In genomic region chr10:86361134-86362128, GRCh38 we compare ENCODE assay signal across 15 cellular contexts. TPM values are rescaled to one million over a fixed set of nuclear protein-coding genes. Genes with fewer than 3 reads are reported as not detected.
DNase-seq lines count a peak whose midpoint lies in the region; ATAC-seq, FAIRE-seq and TF ChIP-seq lines count a peak whose summit lies in the region.
"Had no signal": no experiment of that assay in that cellular context is flagged by ENCODE, and none has a peak within 500 bp of the region (broad histone marks: within the 10 kb centered on the region; RNA-seq: fewer than 3 reads in every experiment).

No MANE protein-coding gene starts in this region.

- no peak overlapping the region for H2AFZ ChIP-seq in HepG2 (ENCODE audit: low read length)

- no peaks in the 10 kb centered on the region for H3K79me2 ChIP-seq in HepG2 (ENCODE audit: insufficient read depth, low read length)

- 30% methylated on average over 5 of the region's 5 CpGs for WGBS in HepG2 (ENCODE audit: low lambda C conversion rate)

- FAIRE-seq in HepG2 (lab: Jason Lieb, UNC): no peak
- FAIRE-seq: H1 had no signal

- H4K20me1 ChIP-seq in HepG2 (ENCODE audit: insufficient read depth, low read length): no peaks in the 10 kb centered on the region

- H3K36me3 ChIP-seq in HepG2 (replicated peaks in 1 of 2; ENCODE audit: control insufficient read depth in 1 of 2, insufficient read depth in 2 of 2, low read length in 2 of 2): no peaks in the 10 kb centered on the region
- H3K36me3 ChIP-seq: lower lobe of right lung had no signal

- no peak overlapping the region for H3K27ac ChIP-seq in HepG2 (ENCODE audit: extremely low read length, insufficient read depth, low read length)
- peak overlapping the region; percentile 61 for H3K27ac ChIP-seq in temporal lobe (ENCODE audit: low read depth, low read length)
- H3K27ac ChIP-seq: lower lobe of right lung had no signal

- in situ Hi-C loops in HepG2 (cut with HindIII; ENCODE audit: extremely low pct_ligation_motif_present, low pct_unique_long_range_greater_than_20kb): no loop called here

- TF ChIP-seq EP300 in HepG2 (IDR thresholded peaks at IDR 0.05; ENCODE audit: low read depth in 2 of 2, low read length in 2 of 2) (no peak), HepG2 (CRISPR knock-in tag; IDR thresholded peaks at IDR 0.05; ENCODE audit: borderline replicate concordance) (no peak)

- peak; percentile 26; the same call in 2 of the 3 replicates for ATAC-seq in HepG2
- ATAC-seq in HG03108 (IDR thresholded peaks at IDR 0.05; ENCODE audit: unreplicated experiment): no peak
- ATAC-seq in GM18870 (IDR thresholded peaks at IDR 0.05; ENCODE audit: unreplicated experiment): no peak
- ATAC-seq: esophagus mucosa; lower lobe of right lung; stimulated activated naive CD8-positive, alpha-beta T cell treated with anti-CD3 and anti-CD28 coated beads, Interleukin-15, amount 100 ng/mL, for 72 hours had no signal

- H3K27me3 Mint-ChIP-seq in activated naive CD4-positive, alpha-beta T cell treated with anti-CD3 and anti-CD28 coated beads, Interleukin-2, amount 10 ng/mL, durations not matched to agents 7 days and 5 days: peaks cover 66% of the 10 kb centered on the region
- peaks cover 36% of the 10 kb centered on the region for H3K27me3 Mint-ChIP-seq in activated naive CD4-positive, alpha-beta T cell treated with anti-CD3 and anti-CD28 coated beads for 36 hours (ENCODE audit: low read depth)
- peaks cover 51% of the 10 kb centered on the region for H3K27me3 Mint-ChIP-seq in brain

- peak; percentile 19 for DNase-seq in activated naive CD4-positive, alpha-beta T cell treated with anti-CD3 and anti-CD28 coated beads, Interleukin-2, amount 10 ng/mL, durations not matched to agents 7 days and 5 days
- no peak for DNase-seq in activated naive CD4-positive, alpha-beta T cell treated with anti-CD3 and anti-CD28 coated beads for 36 hours
- DNase-seq in HepG2 (ENCODE audit: low spot score): no peak
- no peak for DNase-seq in NCI-H1048 (lab: John Stamatoyannopoulos, UW)
- DNase-seq: cortex of kidney; lower lobe of right lung; NCI-H510A treated with DMSO at 0.1 percent for 48 hours; stimulated activated naive CD8-positive, alpha-beta T cell treated with anti-CD3 and anti-CD28 coated beads, Interleukin-15, amount 100 ng/mL, for 72 hours had no signal

- no peak overlapping the region for H3K9ac ChIP-seq in HepG2 (ENCODE audit: insufficient read depth, low read depth, low read length)

- intact Hi-C loops in activated naive CD4-positive, alpha-beta T cell treated with anti-CD3 and anti-CD28 coated beads for 36 hours (cut with micrococcal nuclease): loop anchor here (5.0 kb wide), 1 partner anchor 259 kb away; no protein-coding TSS in a partner anchor
- intact Hi-C loops in HepG2 (cut with micrococcal nuclease; ENCODE audit: unreplicated experiment): no loop called here

- no peaks in the 10 kb centered on the region for H3K36me3 Mint-ChIP-seq in activated naive CD4-positive, alpha-beta T cell treated with anti-CD3 and anti-CD28 coated beads, Interleukin-2, amount 10 ng/mL, durations not matched to agents 7 days and 5 days
- H3K36me3 Mint-ChIP-seq in activated naive CD4-positive, alpha-beta T cell treated with anti-CD3 and anti-CD28 coated beads for 36 hours (ENCODE audit: low read depth): no peaks in the 10 kb centered on the region
- H3K36me3 Mint-ChIP-seq in brain: peaks cover 4% of the 10 kb centered on the region

- peaks cover 8 to 78% of the 10 kb centered on the region in 2 experiments for H3K27me3 ChIP-seq in HepG2 (ENCODE audit: control insufficient read depth in 1 of 2, insufficient read depth in 2 of 2, low read length in 2 of 2)

- H3K4me3 Mint-ChIP-seq in activated naive CD4-positive, alpha-beta T cell treated with anti-CD3 and anti-CD28 coated beads, Interleukin-2, amount 10 ng/mL, durations not matched to agents 7 days and 5 days: no peak overlapping the region
- no peak overlapping the region for H3K4me3 Mint-ChIP-seq in activated naive CD4-positive, alpha-beta T cell treated with anti-CD3 and anti-CD28 coated beads for 36 hours
- peak overlapping the region in 3 of 5 experiments; percentile 12 to 55 (median 20) for H3K4me3 Mint-ChIP-seq in brain
- H3K4me3 Mint-ChIP-seq: activated B cell treated with CpG ODN at 0.5 μM for 24 hours; stimulated activated naive CD8-positive, alpha-beta T cell treated with anti-CD3 and anti-CD28 coated beads, Interleukin-15, amount 100 ng/mL, for 72 hours had no signal

- TF ChIP-seq CTCF in brain (conservative IDR thresholded peaks at IDR 0.05) (no peak), HepG2 (CRISPR knock-in tag; IDR thresholded peaks at IDR 0.05) (no peak)

- BruUV-seq in HepG2 (replicated peaks; lab: Mats Ljungman, UMichigan): no TSS peak

- H3K4me1 ChIP-seq in HepG2 (ENCODE audit: insufficient read depth, low read length): peaks cover 18% of the 10 kb centered on the region

- POLR2A ChIA-PET in HepG2 (lab: Yijun Ruan, JAX): no interaction called here

- H3K27ac Mint-ChIP-seq in activated naive CD4-positive, alpha-beta T cell treated with anti-CD3 and anti-CD28 coated beads, Interleukin-2, amount 10 ng/mL, durations not matched to agents 7 days and 5 days: no peak overlapping the region
- no peak overlapping the region for H3K27ac Mint-ChIP-seq in activated naive CD4-positive, alpha-beta T cell treated with anti-CD3 and anti-CD28 coated beads for 36 hours
- H3K27ac Mint-ChIP-seq in brain: peak overlapping the region in 1 of 5 experiments; percentile 40
- H3K27ac Mint-ChIP-seq: stimulated activated naive CD8-positive, alpha-beta T cell treated with anti-CD3 and anti-CD28 coated beads, Interleukin-15, amount 100 ng/mL, for 72 hours had no signal

- no peak for TF ChIP-seq POLR2A in HepG2 (IDR thresholded peaks at IDR 0.05; ENCODE audit: insufficient read depth in 1 of 2, low read depth in 2 of 2, low read length in 2 of 2)

- no peak for TF ChIP-seq RAD21 in HepG2 (CRISPR knock-in tag; IDR thresholded peaks at IDR 0.05)

- H3K4me1 Mint-ChIP-seq in activated naive CD4-positive, alpha-beta T cell treated with anti-CD3 and anti-CD28 coated beads, Interleukin-2, amount 10 ng/mL, durations not matched to agents 7 days and 5 days: peaks cover 10% of the 10 kb centered on the region
- peaks cover 14% of the 10 kb centered on the region for H3K4me1 Mint-ChIP-seq in activated naive CD4-positive, alpha-beta T cell treated with anti-CD3 and anti-CD28 coated beads for 36 hours (ENCODE audit: low read depth)
- peaks cover 36% of the 10 kb centered on the region for H3K4me1 Mint-ChIP-seq in brain

- no peak overlapping the region for H3K4me3 ChIP-seq in HepG2 (replicated peaks in 1 of 3; ENCODE audit: insufficient read depth in 1 of 3, low read depth in 2 of 3, low read length in 3 of 3)
- H3K4me3 ChIP-seq: lower lobe of right lung had no signal

- H3K9me3 Mint-ChIP-seq in activated naive CD4-positive, alpha-beta T cell treated with anti-CD3 and anti-CD28 coated beads, Interleukin-2, amount 10 ng/mL, durations not matched to agents 7 days and 5 days: no peaks in the 10 kb centered on the region
- H3K9me3 Mint-ChIP-seq in activated naive CD4-positive, alpha-beta T cell treated with anti-CD3 and anti-CD28 coated beads for 36 hours: no peaks in the 10 kb centered on the region
- H3K9me3 Mint-ChIP-seq in brain: peaks cover 0 to 3% (median 0%) of the 10 kb centered on the region in 5 experiments
- H3K9me3 Mint-ChIP-seq: activated B cell treated with CpG ODN at 0.5 μM for 24 hours; stimulated activated naive CD8-positive, alpha-beta T cell treated with anti-CD3 and anti-CD28 coated beads, Interleukin-15, amount 100 ng/mL, for 72 hours had no signal

- CTCF ChIA-PET in activated naive CD4-positive, alpha-beta T cell treated with anti-CD3 and anti-CD28 coated beads, Interleukin-2, amount 10 ng/mL, durations not matched to agents 7 days and 5 days (lab: Charles Lee): no interaction called here
- CTCF ChIA-PET in activated naive CD4-positive, alpha-beta T cell treated with anti-CD3 and anti-CD28 coated beads for 36 hours (lab: Charles Lee): interaction anchor here (1.8 kb wide), 1 partner anchor 14 kb away, joined by 4 read pairs; no protein-coding TSS in a partner anchor
- CTCF ChIA-PET in HepG2 (lab: Yijun Ruan, JAX; ENCODE audit: low intra/inter-chr PET ratio, low total read pairs): interaction anchor here (0.6 kb wide), 1 partner anchor 13 kb away, joined by 3 read pairs; no protein-coding TSS in a partner anchor

- no peaks in the 10 kb centered on the region for H3K9me3 ChIP-seq in HepG2 (ENCODE audit: low read length)
- H3K9me3 ChIP-seq: lower lobe of right lung had no signal

- H3K4me2 ChIP-seq in HepG2 (ENCODE audit: low read depth, low read length): peak overlapping the region; percentile 25

TF ChIP-seq in HepG2, 621 proteins besides CTCF, POLR2A, EP300 and RAD21 (continues in another document):
- no peak for TF ChIP-seq FOSL1 (CRISPR knock-in tag; IDR thresholded peaks at IDR 0.05; ENCODE audit: borderline replicate concordance)

RNA-seq across cellular contexts. Expression of gene GRID1, which starts 5.2 kb away (rescaled TPM):
- total RNA-seq in activated naive CD4-positive, alpha-beta T cell treated with anti-CD3 and anti-CD28 coated beads for 36 hours: not detected
- 13.2 TPM for polyA plus RNA-seq in brain (ENCODE audit: insufficient read depth, low read depth, low replicate concordance)
- not detected in 2 replicates for total RNA-seq in HepG2 (2016; rRNA removed; fragmentation: Illumina TruSeq; extraction: Trizol)
- total RNA-seq in HepG2 (2016; cell fraction: cytosol; rRNA removed; fragmentation: Illumina TruSeq; extraction: Trizol; ENCODE audit: low read depth): not detected in 2 replicates
- not detected in 2 replicates for total RNA-seq in HepG2 (2016; cell fraction: insoluble cytoplasmic fraction; rRNA removed; fragmentation: Illumina TruSeq; extraction: Trizol)
- total RNA-seq in HepG2 (2016; cell fraction: membrane; rRNA removed; fragmentation: Illumina TruSeq; extraction: Trizol): not detected in 2 replicates
- total RNA-seq in HepG2 (2016; cell fraction: nucleus; rRNA removed; fragmentation: Illumina TruSeq; extraction: Trizol): not detected in 2 replicates
- polyA plus RNA-seq in HepG2 (2011; rRNA removed): 0.03 and 0.05 TPM in 2 replicates
- 0.01 and 0.03 TPM in 2 replicates for polyA plus RNA-seq in HepG2 (2011; cell fraction: cytosol; rRNA removed)
- not detected in 2 replicates for polyA plus RNA-seq in HepG2 (2011; cell fraction: nucleus; rRNA removed)
- polyA plus RNA-seq in HepG2 (2012): not detected in 2 replicates
- not detected in 2 replicates for polyA plus RNA-seq in HepG2 (2016; cell fraction: cytosol; fragmentation: Illumina TruSeq; extraction: Trizol; ENCODE audit: low read depth)
- polyA plus RNA-seq in HepG2 (2016; cell fraction: insoluble cytoplasmic fraction; fragmentation: Illumina TruSeq; extraction: Trizol; ENCODE audit: low read depth): not detected in 2 replicates
- not detected in 2 replicates for polyA plus RNA-seq in HepG2 (2016; cell fraction: membrane; fragmentation: Illumina TruSeq; extraction: Trizol; ENCODE audit: low read depth)
- not detected in 2 replicates for polyA plus RNA-seq in HepG2 (2016; cell fraction: nucleus; fragmentation: Illumina TruSeq; extraction: Trizol; ENCODE audit: insufficient read depth, low read depth)
- 5.3 TPM in 1 of 2 replicates, not detected in the other for polyA minus RNA-seq in HepG2 (2011; rRNA and poly(A)+ RNA removed; ENCODE audit: low replicate concordance)
- not detected in 2 replicates for polyA minus RNA-seq in HepG2 (2011; cell fraction: cytosol; rRNA and poly(A)+ RNA removed)
- polyA minus RNA-seq in HepG2 (2011; cell fraction: nucleus; rRNA and poly(A)+ RNA removed): 0.25 TPM in 1 of 2 replicates, not detected in the other
- total RNA-seq in temporal lobe: 8.6 TPM
- total RNA-seq: activated B cell treated with CpG ODN at 0.5 μM for 24 hours had no signal

Comparison
In these comparisons a context has a peak if more than half of its experiments do, and no peak if none do; other contexts are left out.
1. H3K4me3 Mint-ChIP-seq: peak in brain (3 of 5); none in activated naive CD4-positive, alpha-beta T cell treated with anti-CD3 and anti-CD28 coated beads, Interleukin-2, amount 10 ng/mL, durations not matched to agents 7 days and 5 days (single experiment) and activated naive CD4-positive, alpha-beta T cell treated with anti-CD3 and anti-CD28 coated beads for 36 hours (single experiment).